9 cellular contexts compared by ENCODE assay signal in genomic region chr19:12789098-12789903, GRCh38. TPM values are rescaled to one million over a fixed set of nuclear protein-coding genes. Genes with fewer than 3 reads are reported as not detected.
DNase-seq lines count a peak whose midpoint lies in the region; ATAC-seq and TF ChIP-seq lines count a peak whose summit lies in the region.
"Had no signal": no experiment of that assay in that cellular context is flagged by ENCODE, and none has a peak within 500 bp of the region (broad histone marks: within the 10 kb centered on the region; RNA-seq: fewer than 3 reads in every experiment).

No MANE protein-coding gene starts in this region.

- H3K36me3 ChIP-seq in esophagus muscularis mucosa: peaks cover 0 to 10% (median 0%) of the 10 kb centered on the region in 4 donors
- H3K36me3 ChIP-seq in ovary: no peaks in the 10 kb centered on the region

- H3K9me3 Mint-ChIP-seq in T-cell: no peaks in the 10 kb centered on the region

- TF ChIP-seq CTCF in esophagus muscularis mucosa (IDR thresholded peaks at IDR 0.05) (no peak), ovary (IDR thresholded peaks at IDR 0.05) (peak in 1 of 3 donors; percentile 8)

- CTCF ChIA-PET in T-cell (lab: Charles Lee): interaction anchor here in 1 of 2 donors (0.6 kb wide), 1 partner anchor 13 kb away, joined by 4 read pairs; no protein-coding TSS in a partner anchor

- peaks cover 21 to 30% (median 30%) of the 10 kb centered on the region in 3 donors for H3K4me1 Mint-ChIP-seq in T-cell

- TF ChIP-seq POLR2A in esophagus muscularis mucosa (IDR thresholded peaks at IDR 0.05; ENCODE audit: low read depth) (no peak), ovary (IDR thresholded peaks at IDR 0.05) (no peak)

- peaks cover 0 to 3% (median 0%) of the 10 kb centered on the region in 4 donors for H3K9me3 ChIP-seq in esophagus muscularis mucosa
- H3K9me3 ChIP-seq in ovary: no peaks in the 10 kb centered on the region

- H3K27ac ChIP-seq in esophagus muscularis mucosa (replicated peaks in 1 of 4) (peak overlapping the region; percentile 97 to 99 (median 99)), ovary (peak overlapping the region; percentile 95 to 99)

- peak overlapping the region; percentile 73 to 92 (median 92) for H3K4me3 Mint-ChIP-seq in T-cell

- H3K4me1 ChIP-seq in esophagus muscularis mucosa (peaks cover 41 to 69% (median 64%) of the 10 kb centered on the region in 4 donors), ovary (ENCODE audit: insufficient read depth) (peaks cover 13% of the 10 kb centered on the region)

- peak overlapping the region; percentile 96 to 97 for H3K27ac Mint-ChIP-seq in T-cell

- no peak for ATAC-seq in T-cell (replicated peaks in 1 of 4)
- ATAC-seq in GM19395 (IDR thresholded peaks at IDR 0.05; ENCODE audit: unreplicated experiment): no peak
- ATAC-seq in GM19035 (IDR thresholded peaks at IDR 0.05; ENCODE audit: unreplicated experiment): no peak

- intact Hi-C loops in esophagus muscularis mucosa (cut with DNase I): no loop called here
- intact Hi-C loops in ovary (cut with DNase I): loop anchor here in 1 of 4 donors (10.0 kb wide), 1 partner anchor 1056 kb away; no protein-coding TSS in a partner anchor

- no peaks in the 10 kb centered on the region for H3K36me3 Mint-ChIP-seq in T-cell

- H3K4me3 ChIP-seq in esophagus muscularis mucosa (peak overlapping the region; percentile 87 to 97 (median 90)), ovary (peak overlapping the region; percentile 80)

- no peaks in the 10 kb centered on the region for H3K27me3 Mint-ChIP-seq in T-cell

- POLR2A ChIA-PET in T-cell (lab: Charles Lee): no interaction called here

- H3K27me3 ChIP-seq in esophagus muscularis mucosa: no peaks in the 10 kb centered on the region
- no peaks in the 10 kb centered on the region for H3K27me3 ChIP-seq in ovary

- TF ChIP-seq EP300 in esophagus muscularis mucosa (IDR thresholded peaks at IDR 0.05): no peak
- TF ChIP-seq EP300 in ovary (IDR thresholded peaks at IDR 0.05): no peak

- 0% methylated on average over 9 of the region's 46 CpGs for WGBS in esophagus muscularis mucosa
- 0 to 2% (median 1%) methylated on average over 9 to 46 of the region's 46 CpGs for WGBS in ovary, 3 donors

- DNase-seq in stimulated activated CD4-positive, alpha-beta T cell treated with anti-CD3 and anti-CD28 coated beads, Interleukin-4, amount 100 ng/mL, for 24 hours: peak; percentile 53
- no peak for DNase-seq in stimulated activated CD4-positive, alpha-beta T cell treated with anti-CD3 and anti-CD28 coated beads, Interleukin-4, amount 100 ng/mL, for 1 hour
- peak in 1 of 34 experiments; percentile 15 for DNase-seq in T-cell
- no peak for DNase-seq in esophagus muscularis mucosa (ENCODE audit: extremely low spot score)
- DNase-seq in ovary: no peak
- no peak for DNase-seq in NCI-H345 (lab: John Stamatoyannopoulos, UW)

RNA-seq across cellular contexts. Expression of gene JUNB, which starts 2.0 kb away (rescaled TPM):
- 1,000 to 10,000 TPM in 2 of 5 donors, 100 to 1,000 TPM in 3; 117 to 2,289 (median 138) TPM for total RNA-seq in T-cell
- 1,000 to 10,000 TPM in 1 of 4 donors, 100 to 1,000 TPM in 2, 10 to 100 TPM in 1; 82.2 to 1,609 (median 182) TPM for total RNA-seq in esophagus muscularis mucosa
- 1,000 to 10,000 TPM in 2 of 7 donors, 100 to 1,000 TPM in 5; 154 to 3,039 (median 413) TPM for total RNA-seq in ovary
- 100 to 1,000 TPM in 1 of 2 donors, 1 to 10 TPM in 1; 6.8 to 570 TPM for polyA plus RNA-seq in ovary

RNA-seq across cellular contexts. Expression of gene PRDX2, which starts 12.3 kb away (rescaled TPM):
- total RNA-seq in T-cell: 100 to 1,000 TPM in 3 of 5 donors, 10 to 100 TPM in 2; 94.5 to 150 (median 134) TPM
- 100 to 1,000 TPM; 236 to 275 (median 250) TPM for total RNA-seq in esophagus muscularis mucosa
- total RNA-seq in ovary: 100 to 1,000 TPM; 191 to 321 (median 263) TPM
- polyA plus RNA-seq in ovary: 100 to 1,000 TPM in 1 of 2 donors, 10 to 100 TPM in 1; 98.3 to 237 TPM

RNA-seq across cellular contexts. Expression of gene THSD8, which starts 12.6 kb away (rescaled TPM):
- total RNA-seq in T-cell: 1 to 10 TPM in 1 of 5 donors, under 1 TPM in 3, not detected in 1; 0.63 to 2.4 (median 0.97) TPM
- total RNA-seq in esophagus muscularis mucosa: under 1 TPM in 1 of 4 donors, not detected in 3; 0.65 TPM
- total RNA-seq in ovary: 1 to 10 TPM in 5 of 7 donors, under 1 TPM in 1, not detected in 1; 0.71 to 5.4 (median 2.6) TPM
- 1 to 10 TPM; 1.4 to 7.2 TPM for polyA plus RNA-seq in ovary
- total RNA-seq: HT1080 had no signal

RNA-seq across cellular contexts. Expression of gene HOOK2, which starts 13.9 kb away (rescaled TPM):
- total RNA-seq in T-cell (10 to 100 TPM; 19.7 to 26.6 (median 22.8) TPM), esophagus muscularis mucosa (10 to 100 TPM in 3 of 4 donors, 1 to 10 TPM in 1; 7.1 to 17.0 (median 12.6) TPM), ovary (10 to 100 TPM; 24.9 to 52.2 (median 27.9) TPM)
- polyA plus RNA-seq in ovary: 10 to 100 TPM; 12.2 to 23.5 TPM

RNA-seq across cellular contexts. Expression of gene RNASEH2A, which starts 17.1 kb away (rescaled TPM):
- 10 to 100 TPM in 3 of 5 donors, 1 to 10 TPM in 2; 4.7 to 18.0 (median 15.0) TPM for total RNA-seq in T-cell
- total RNA-seq in esophagus muscularis mucosa: 1 to 10 TPM; 2.7 to 6.6 (median 4.2) TPM
- total RNA-seq in ovary: 10 to 100 TPM in 1 of 7 donors, 1 to 10 TPM in 6; 1.2 to 12.2 (median 7.7) TPM
- polyA plus RNA-seq in ovary: 1 to 10 TPM; 1.6 to 8.0 TPM
